ENCODE assay signal across 27 cellular contexts in genomic region chr5:35152733-35153132, GRCh38.
"Had no signal": no experiment of that assay in that cellular context is flagged by ENCODE, and none has a peak within 500 bp of the region (broad histone marks: within the 10 kb centered on the region; RNA-seq: fewer than 3 reads in every experiment).

No MANE protein-coding gene starts in this region.

- FAIRE-seq: keratinocyte had no signal

- H3K27ac ChIP-seq: hepatocyte, left lung, lower lobe of right lung, neural progenitor cell, neutrophil, right atrium auricular region, right lobe of liver, tibial nerve, vagina had no signal

- H3K9me3 ChIP-seq: left lung, lower lobe of right lung, neutrophil, right atrium auricular region, right lobe of liver, tibial nerve, vagina had no signal

- ATAC-seq: left cardiac atrium; left lung; natural killer cell; right lobe of liver; stimulated activated memory B cell treated with anti-CD40 and anti-IgM and Interleukin-4, amounts not matched to agents 10 μg/mL and 1 μg/mL and 100 μg/mL, for 72 hours; stimulated activated naive CD8-positive, alpha-beta T cell treated with anti-CD3 and anti-CD28 coated beads, Interleukin-15, amount 100 ng/mL, for 72 hours had no signal

- H3K4me3 ChIP-seq: hepatocyte, left lung, lower lobe of right lung, neural progenitor cell, right atrium auricular region, right lobe of liver, smooth muscle cell, tibial nerve, vagina had no signal

- DNase-seq: kidney glomerular epithelial cell; left cardiac atrium; left lung; lower lobe of right lung; mammary epithelial cell; mesenchymal stem cell; naive B cell; natural killer cell; nephron progenitor cell; occipital lobe; right lobe of liver; stimulated activated CD4-positive, alpha-beta T cell treated with anti-CD3 and anti-CD28 coated beads, Interleukin-1b, Interleukin-23, amount 100 ng/mL, for 48 hours; stimulated activated CD4-positive, alpha-beta T cell treated with anti-CD3 and anti-CD28 coated beads, Interleukin-2, amount 100 ng/mL, for 48 hours; stimulated activated CD4-positive, alpha-beta T cell treated with anti-CD3 and anti-CD28 coated beads, Interleukin-4, amount 100 ng/mL, for 4 hours; stimulated activated CD8-positive, alpha-beta memory T cell treated with anti-CD3 and anti-CD28 coated beads, Interleukin-4, amount 100 ng/mL, for 48 hours; stimulated activated naive CD4-positive, alpha-beta T cell treated with Interleukin-2 at 50 U/mL for 16 hours; stimulated activated naive CD8-positive, alpha-beta T cell treated with anti-CD3 and anti-CD28 coated beads, Interleukin-15, amount 100 ng/mL, for 72 hours; substantia nigra had no signal

- H3K27me3 ChIP-seq: hepatocyte, left lung, neural progenitor cell, neutrophil, right atrium auricular region, right lobe of liver, tibial nerve, vagina had no signal

- H3K4me1 ChIP-seq: left lung, lower lobe of right lung, neural progenitor cell, right atrium auricular region, right lobe of liver, tibial nerve had no signal

- H3K36me3 ChIP-seq: left lung, lower lobe of right lung, neural progenitor cell, neutrophil, right atrium auricular region, right lobe of liver, tibial nerve, vagina had no signal
